Comparison of ENCODE assay signal across 8 cellular contexts in the genomic region with DNA sequence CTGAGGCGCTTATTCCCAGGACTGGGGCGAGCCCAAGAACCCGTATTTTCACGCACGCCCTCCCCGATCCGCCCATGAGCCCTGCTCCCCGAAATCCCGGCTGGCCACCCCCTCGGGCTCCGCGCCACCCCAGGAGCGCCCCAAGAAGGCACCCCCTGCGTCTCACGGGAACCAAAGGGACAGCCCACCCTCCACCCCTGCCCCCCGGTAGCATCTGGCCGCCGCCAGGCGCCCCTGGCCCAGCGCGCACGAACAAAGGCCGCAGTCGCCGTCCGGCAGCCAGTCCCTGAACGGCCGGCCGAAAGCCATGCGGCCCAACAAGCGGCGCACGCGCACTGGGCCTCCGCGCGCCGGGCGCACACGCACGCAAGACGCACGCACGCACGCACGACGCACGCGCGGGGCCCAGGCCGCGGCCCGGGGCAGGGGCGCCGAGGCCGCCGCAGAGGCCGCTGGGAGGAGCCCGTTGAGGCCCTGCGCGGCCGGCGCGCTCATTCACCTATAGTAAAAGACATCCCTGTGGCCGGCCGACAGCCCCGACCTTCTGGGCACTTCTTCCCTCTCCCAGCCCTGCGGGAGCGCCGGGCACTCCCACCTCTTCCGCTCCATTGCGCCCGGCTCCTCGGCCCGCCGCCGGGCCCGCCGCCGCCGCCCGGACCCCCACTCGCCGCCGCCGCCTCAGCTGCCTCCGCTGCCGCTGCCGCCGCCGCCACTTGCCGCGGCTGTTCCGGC. TPM values are rescaled to one million over a fixed set of nuclear protein-coding genes. Genes with fewer than 3 reads are reported as not detected.
A peak's percentile ranks its signal among the peaks of the same experiment; 100 is the strongest.
DNase-seq lines count a peak whose midpoint lies in the region; ATAC-seq and TF ChIP-seq lines count a peak whose summit lies in the region.

No MANE protein-coding gene starts in this region.

- ATAC-seq in GM19025 (IDR thresholded peaks at IDR 0.05; ENCODE audit: low read depth, unreplicated experiment) (peak; percentile 57), HG03196 (IDR thresholded peaks at IDR 0.05; ENCODE audit: unreplicated experiment) (peak; percentile 62)

- peak in 1 of 2 donors; percentile 29 for TF ChIP-seq POLR2A in lower leg skin (IDR thresholded peaks at IDR 0.05)

- intact Hi-C loops in lower leg skin (cut with DNase I; ENCODE audit: low total_unique reads) = no loop called here

- no peaks in the 10 kb centered on the region for H3K27me3 ChIP-seq in BE2C

- H3K9me3 ChIP-seq in BE2C = no peaks in the 10 kb centered on the region

- TF ChIP-seq CTCF in BE2C (IDR thresholded peaks at IDR 0.05; ENCODE audit: low read depth, low read length) = no peak
- no peak for TF ChIP-seq CTCF in lower leg skin (IDR thresholded peaks at IDR 0.05)

- H3K4me3 ChIP-seq in BE2C (ENCODE audit: low read depth, low read length) (peak overlapping the region; percentile 100), lower leg skin (ENCODE audit: low read depth, poor library complexity, severe bottlenecking) (peak overlapping the region; percentile 86)

- DNase-seq in BE2C (peak; percentile 88), NCI-H510A (lab: John Stamatoyannopoulos, UW) (peak; percentile 43), dermis microvascular lymphatic vessel endothelial cell (ENCODE audit: low read depth in 2 of 2) (peak; percentile 75 to 90), lower leg skin (ENCODE audit: low spot score in 2 of 2) (peak; percentile 69 to 93)
- DNase-seq in activated CD4-positive, alpha-beta T cell treated with anti-CD3 and anti-CD28 coated beads, Interleukin-2, amount 50 U/mL, for 4 hours = peak; percentile 64 to 75
- DNase-seq in stimulated activated CD4-positive, alpha-beta T cell treated with anti-CD3 and anti-CD28 coated beads, Interleukin-4, amount 100 ng/mL, for 24 hours = peak; percentile 85

- H3K4me1 ChIP-seq in BE2C = peaks cover 5% of the 10 kb centered on the region

- peaks cover 20% of the 10 kb centered on the region for H3K36me3 ChIP-seq in BE2C

- WGBS in lower leg skin, 2 donors = 0 to 1% methylated on average over 57 to 58 of the region's 94 CpGs

RNA-seq across cellular contexts. Expression of a gene that starts 0.5 kb away (rescaled TPM):
- 84.3 TPM for polyA plus RNA-seq in BE2C (2012; ENCODE audit: insufficient read depth, insufficient read length, low read depth)
- 75.7 and 105 TPM in 2 replicates for total RNA-seq in dermis microvascular lymphatic vessel endothelial cell
- total RNA-seq in lower leg skin = 10 to 100 TPM; 51.7 to 85.7 (median 79.3) TPM

RNA-seq across cellular contexts. Expression of a gene that starts 13.1 kb away (rescaled TPM):
- 445 TPM for polyA plus RNA-seq in BE2C (2012; ENCODE audit: insufficient read depth, insufficient read length, low read depth)
- 82.4 and 109 TPM in 2 replicates for total RNA-seq in dermis microvascular lymphatic vessel endothelial cell
- 10 to 100 TPM; 24.8 to 71.8 (median 46.1) TPM for total RNA-seq in lower leg skin

RNA-seq across cellular contexts. Expression of a gene that starts 24.1 kb away (rescaled TPM):
- polyA plus RNA-seq in BE2C (2012; ENCODE audit: insufficient read depth, insufficient read length, low read depth) = 27.1 TPM
- total RNA-seq in dermis microvascular lymphatic vessel endothelial cell (43.1 and 69.7 TPM in 2 replicates), lower leg skin (10 to 100 TPM; 37.3 to 44.1 (median 42.2) TPM)

Comparison
In these comparisons a context has a peak if more than half of its experiments do, and no peak if none do; other contexts are left out.
1. Peak in every context shown above with its lines: DNase-seq, ATAC-seq and H3K4me3 ChIP-seq.